9 cellular contexts compared by ENCODE assay signal in the genomic region with DNA sequence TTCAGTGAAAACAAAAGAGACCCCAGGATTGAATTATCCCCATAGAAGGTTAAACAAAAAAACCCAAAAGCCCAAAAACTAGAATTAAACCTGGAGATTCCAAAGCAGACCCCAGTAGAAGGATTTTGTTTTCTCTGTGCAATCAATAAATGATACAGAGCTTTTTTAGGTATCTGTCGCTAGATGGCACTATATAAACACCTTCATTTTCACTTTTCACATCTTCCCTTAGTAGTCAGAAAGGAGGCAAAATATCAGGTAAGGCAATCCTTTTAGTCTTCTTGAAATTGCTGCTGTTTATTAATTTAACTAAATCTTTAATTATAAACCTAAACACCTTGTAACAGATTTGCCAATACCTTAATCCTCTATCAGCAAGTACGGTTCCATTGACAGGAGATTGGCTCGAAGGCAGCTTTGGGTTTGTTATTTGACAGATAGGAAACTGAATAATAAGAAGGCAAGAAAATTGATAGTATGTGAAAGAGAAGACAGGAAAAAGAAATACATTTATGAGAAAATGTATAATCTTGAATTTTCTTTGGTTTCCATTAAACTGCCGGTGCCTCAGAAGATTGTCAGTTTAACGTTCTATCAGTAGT. TPM values are rescaled to one million over a fixed set of nuclear protein-coding genes. Genes with fewer than 3 reads are reported as not detected.
DNase-seq lines count a peak whose midpoint lies in the region; ATAC-seq, FAIRE-seq and TF ChIP-seq lines count a peak whose summit lies in the region.
"Had no signal": no experiment of that assay in that cellular context is flagged by ENCODE, and none has a peak within 500 bp of the region (broad histone marks: within the 10 kb centered on the region; RNA-seq: fewer than 3 reads in every experiment).

No MANE protein-coding gene starts in this region.

- FAIRE-seq in K562 (lab: Jason Lieb, UNC), result peak; percentile 81

- POLR2A ChIA-PET in K562 (lab: Yijun Ruan, JAX), result interaction anchor here (1.0 kb wide), 1 partner anchor 13 kb away, joined by 3 read pairs; no protein-coding TSS in a partner anchor

- H3K9me3 Mint-ChIP-seq in HFFc6, result no peaks in the 10 kb centered on the region
- H3K9me3 Mint-ChIP-seq: activated naive CD8-positive, alpha-beta T cell treated with anti-CD3 and anti-CD28 coated beads, Interleukin-2, amount 10 ng/mL, durations not matched to agents 7 days and 5 days had no signal

- H3K4me3 Mint-ChIP-seq in HFFc6, result no peak overlapping the region
- H3K4me3 Mint-ChIP-seq: activated naive CD8-positive, alpha-beta T cell treated with anti-CD3 and anti-CD28 coated beads, Interleukin-2, amount 10 ng/mL, durations not matched to agents 7 days and 5 days had no signal

- no peak for TF ChIP-seq EP300 in K562 (IDR thresholded peaks at IDR 0.05; ENCODE audit: low read length)

- no peaks in the 10 kb centered on the region for H3K27me3 ChIP-seq in cardiac muscle cell
- H3K27me3 ChIP-seq in K562 (ENCODE audit: control insufficient read depth in 2 of 2, insufficient read depth in 2 of 2, low read length in 2 of 2), result peaks cover 4 to 5% of the 10 kb centered on the region in 2 experiments; a peak in 3 of 5 replicates
- H3K27me3 ChIP-seq in left lung, result no peaks in the 10 kb centered on the region

- no peaks in the 10 kb centered on the region for H3K79me2 ChIP-seq in K562 (ENCODE audit: control insufficient read depth, insufficient read depth, low read length)

- no peaks in the 10 kb centered on the region for H3K36me3 Mint-ChIP-seq in HFFc6 (ENCODE audit: low read depth)
- H3K36me3 Mint-ChIP-seq: activated naive CD8-positive, alpha-beta T cell treated with anti-CD3 and anti-CD28 coated beads, Interleukin-2, amount 10 ng/mL, durations not matched to agents 7 days and 5 days had no signal

- H3K4me1 Mint-ChIP-seq in HFFc6 (ENCODE audit: low read depth), result peaks cover 7% of the 10 kb centered on the region
- H3K4me1 Mint-ChIP-seq: activated naive CD8-positive, alpha-beta T cell treated with anti-CD3 and anti-CD28 coated beads, Interleukin-2, amount 10 ng/mL, durations not matched to agents 7 days and 5 days had no signal

- 26% methylated on average over 5 of the region's 5 CpGs for WGBS in K562 (ENCODE audit: insufficient coverage, low coverage, missing lambda C conversion rate)

- no peak overlapping the region for H3K4me2 ChIP-seq in K562 (ENCODE audit: insufficient read depth, low read length)

- no peak overlapping the region for H3K9ac ChIP-seq in K562 (ENCODE audit: insufficient read depth in 1 of 2, low read depth in 2 of 2, low read length in 2 of 2)

- H3K9me1 ChIP-seq in K562 (ENCODE audit: control insufficient read depth, insufficient read depth, low read length), result no peaks in the 10 kb centered on the region

- H3K27me3 Mint-ChIP-seq in HFFc6 (ENCODE audit: insufficient read depth), result no peaks in the 10 kb centered on the region

- H3K9me3 ChIP-seq in cardiac muscle cell (ENCODE audit: low read depth) (no peaks in the 10 kb centered on the region), K562 (replicated peaks; ENCODE audit: control insufficient read depth, insufficient read depth, low read depth, low read length) (no peaks in the 10 kb centered on the region), left lung (no peaks in the 10 kb centered on the region)

- H3K4me3 ChIP-seq in cardiac muscle cell (no peak overlapping the region), K562 (no peak overlapping the region), left lung (no peak overlapping the region)

- peak; percentile 82 to 87 for TF ChIP-seq RAD21 in K562 (CRISPR knock-in tag; conservative IDR thresholded peaks at IDR 0.05 in 1 of 2, IDR thresholded peaks at IDR 0.05 in 1 of 2)

- no peak overlapping the region for H2AFZ ChIP-seq in K562 (ENCODE audit: low read depth, low read length)

- no peak for TF ChIP-seq POLR2A in K562 (conservative IDR thresholded peaks at IDR 0.05)

- H3K4me1 ChIP-seq in cardiac muscle cell (ENCODE audit: low read depth), result no peaks in the 10 kb centered on the region
- H3K4me1 ChIP-seq in K562 (replicated peaks in 1 of 2; ENCODE audit: control insufficient read depth in 2 of 2, insufficient read depth in 2 of 2, low read length in 2 of 2), result no peaks in the 10 kb centered on the region
- no peaks in the 10 kb centered on the region for H3K4me1 ChIP-seq in left lung

- H4K20me1 ChIP-seq in K562 (replicated peaks; ENCODE audit: control insufficient read depth, insufficient read depth, low read length), result no peaks in the 10 kb centered on the region

- ATAC-seq in left ventricle myocardium superior, result no peak
- ATAC-seq in K562, result peak; percentile 71
- peak; percentile 71 for ATAC-seq in left lung
- no peak for ATAC-seq in HG03039 (IDR thresholded peaks at IDR 0.05; ENCODE audit: unreplicated experiment)

- peak; percentile 43 to 60 for DNase-seq in cardiac muscle cell (ENCODE audit: low read depth in 1 of 2, low spot score in 1 of 2)
- no peak for DNase-seq in left ventricle myocardium superior
- DNase-seq in HFFc6, result peak; percentile 27
- DNase-seq in NCI-H2171 treated with DMSO at 0.1 percent for 48 hours (lab: John Stamatoyannopoulos, UW), result peak; percentile 68
- peak; percentile 38 to 44 (median 40) for DNase-seq in K562 (ENCODE audit: extremely low read depth in 1 of 4, low spot score in 3 of 4)
- no peak for DNase-seq in left lung
- DNase-seq in activated T-cell treated with anti-CD3 and anti-CD28 coated beads, Interleukin-2, amount 50 U/mL, for 1 hour, result no peak
- DNase-seq: activated naive CD8-positive, alpha-beta T cell treated with anti-CD3 and anti-CD28 coated beads, Interleukin-2, amount 10 ng/mL, durations not matched to agents 7 days and 5 days had no signal

- BruUV-seq in K562 (replicated peaks; lab: Mats Ljungman, UMichigan), result no TSS peak

- TF ChIP-seq CTCF in cardiac muscle cell (IDR thresholded peaks at IDR 0.05; ENCODE audit: low read depth, low read length) (peak; percentile 51), HFFc6 (IDR thresholded peaks at IDR 0.05) (peak; percentile 84), K562 (IDR thresholded peaks at IDR 0.05 in 2 of 3, conservative IDR thresholded peaks at IDR 0.05 in 1 of 3; ENCODE audit: insufficient read depth in 2 of 3, low read depth in 1 of 3, low read length in 3 of 3) (peak in 2 of 3 experiments; percentile 36 to 73; a peak in 4 of 6 replicates), left lung (IDR thresholded peaks at IDR 0.05) (peak; percentile 18 to 60)

- H3K27ac Mint-ChIP-seq in HFFc6, result no peak overlapping the region
- H3K27ac Mint-ChIP-seq: activated naive CD8-positive, alpha-beta T cell treated with anti-CD3 and anti-CD28 coated beads, Interleukin-2, amount 10 ng/mL, durations not matched to agents 7 days and 5 days had no signal

- H3K36me3 ChIP-seq in cardiac muscle cell (no peaks in the 10 kb centered on the region), K562 (ENCODE audit: control insufficient read depth, insufficient read depth, low read length) (no peaks in the 10 kb centered on the region), left lung (no peaks in the 10 kb centered on the region)

- in situ Hi-C loops in K562 (cut with MboI), result no loop called here

- H3K27ac ChIP-seq in cardiac muscle cell (no peak overlapping the region), K562 (ENCODE audit: extremely low read depth, low read depth, low read length) (no peak overlapping the region), left lung (no peak overlapping the region)

- intact Hi-C loops in left ventricle myocardium superior (cut with micrococcal nuclease), result loop anchor here (5.0 kb wide), 1 partner anchor 781 kb away; no protein-coding TSS in a partner anchor
- intact Hi-C loops in K562 (cut with micrococcal nuclease), result loop anchor here (1.0 to 10.0 kb wide), 5 partner anchors 316 to 1244 kb away; a partner anchor contains a TSS
- intact Hi-C loops in left lung (cut with DNase I), result no loop called here

- CTCF ChIA-PET in K562 (lab: Yijun Ruan, JAX; ENCODE audit: low intra/inter-chr PET ratio), result interaction anchor here (0.8 to 1.9 kb wide), 3 partner anchors 317 to 787 kb away, joined by 3 to 17 read pairs (median 7); no protein-coding TSS in a partner anchor

TF ChIP-seq in K562, 482 proteins besides CTCF, POLR2A, EP300 and RAD21 (continues in another document):
- TF ChIP-seq, protein P1, sequence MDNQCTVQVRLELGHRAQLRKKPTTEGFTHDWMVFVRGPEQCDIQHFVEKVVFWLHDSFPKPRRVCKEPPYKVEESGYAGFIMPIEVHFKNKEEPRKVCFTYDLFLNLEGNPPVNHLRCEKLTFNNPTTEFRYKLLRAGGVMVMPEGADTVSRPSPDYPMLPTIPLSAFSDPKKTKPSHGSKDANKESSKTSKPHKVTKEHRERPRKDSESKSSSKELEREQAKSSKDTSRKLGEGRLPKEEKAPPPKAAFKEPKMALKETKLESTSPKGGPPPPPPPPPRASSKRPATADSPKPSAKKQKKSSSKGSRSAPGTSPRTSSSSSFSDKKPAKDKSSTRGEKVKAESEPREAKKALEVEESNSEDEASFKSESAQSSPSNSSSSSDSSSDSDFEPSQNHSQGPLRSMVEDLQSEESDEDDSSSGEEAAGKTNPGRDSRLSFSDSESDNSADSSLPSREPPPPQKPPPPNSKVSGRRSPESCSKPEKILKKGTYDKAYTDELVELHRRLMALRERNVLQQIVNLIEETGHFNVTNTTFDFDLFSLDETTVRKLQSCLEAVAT (IDR thresholded peaks at IDR 0.05), result no peak
- TF ChIP-seq SMARCB1 (IDR thresholded peaks at IDR 0.05; ENCODE audit: insufficient read length, low read depth), result no peak

RNA-seq across cellular contexts. Expression of a gene that starts 23.3 kb away (rescaled TPM):
- total RNA-seq in cardiac muscle cell (19.6 and 20.2 TPM in 2 replicates), left ventricle myocardium superior (30.7 TPM), K562 (2014; rRNA removed) (15.8 and 17.3 TPM in 2 replicates), K562 (2014; rRNA removed; fragmentation: Illumina TruSeq; extraction: Trizol) (33.9 and 40.4 TPM in 2 replicates), K562 (2015; rRNA removed; fragmentation: Illumina TruSeq; extraction: Trizol) (31.6 and 36.4 TPM in 2 replicates), K562 (2021) (22.2 and 22.9 TPM in 2 replicates), left lung (10 to 100 TPM; 34.9 to 45.4 TPM)
- polyA plus RNA-seq in cardiac muscle cell (13.9 and 14.9 TPM in 2 replicates), K562 (2011; rRNA removed) (18.3 and 25.6 TPM in 2 replicates), K562 (2014; fragmentation: Illumina TruSeq; extraction: Trizol) (19.8 and 21.8 TPM in 2 replicates), K562 (2014; fragmentation: Nextera tagmentation; extraction: Ambion mirVana) (10 to 100 TPM; 13.2 to 16.9 TPM), K562 (2014; rRNA removed) (13.3 and 15.9 TPM in 2 replicates)
- total RNA-seq in HFFc6 (2021; fragmentation: NEBNext Ultra II Directional; extraction: Animal tissue kit (Norgen Biotek cat#: 25700)), result 10 to 100 TPM; 28.4 to 34.3 (median 32.1) TPM
- 28.6 and 102 TPM in 2 replicates for total RNA-seq in K562 (2011; cell fraction: chromatin; rRNA removed; ENCODE audit: low replicate concordance)
- 13.7 and 19.1 TPM in 2 replicates for total RNA-seq in K562 (2011; cell fraction: nucleolus; rRNA removed)
- total RNA-seq in K562 (2011; cell fraction: nucleoplasm; rRNA removed), result 31.2 and 36.9 TPM in 2 replicates
- 3.0 and 5.8 TPM in 2 replicates for polyA plus RNA-seq in K562 (2011; cell fraction: cytosol; rRNA removed)
- polyA plus RNA-seq in K562 (2011; cell fraction: nucleus; rRNA removed), result 13.8 and 17.4 TPM in 2 replicates
- polyA plus RNA-seq in K562 (2012), result 12.8 and 14.0 TPM in 2 replicates
- polyA minus RNA-seq in K562 (2011; rRNA and poly(A)+ RNA removed), result 67.7 and 72.7 TPM in 2 replicates
- 17.6 and 20.9 TPM in 2 replicates for polyA minus RNA-seq in K562 (2011; cell fraction: cytosol; rRNA and poly(A)+ RNA removed)
- 30.8 and 51.0 TPM in 2 replicates for polyA minus RNA-seq in K562 (2011; cell fraction: nucleus; rRNA and poly(A)+ RNA removed)

Comparison
In these comparisons a context has a peak if more than half of its experiments do, and no peak if none do; other contexts are left out.
1. DNase-seq: peak in cardiac muscle cell (2 of 2), HFFc6 (single experiment), NCI-H2171 treated with DMSO at 0.1 percent for 48 hours (single experiment) and K562 (4 of 4); none in left ventricle myocardium superior (single experiment), left lung (0 of 2) and activated T-cell treated with anti-CD3 and anti-CD28 coated beads, Interleukin-2, amount 50 U/mL, for 1 hour (single experiment).
2. ATAC-seq: peak in K562 (single experiment) and left lung (single experiment); none in left ventricle myocardium superior (single experiment) and HG03039 (single experiment).
3. intact Hi-C loops: an anchor here in left ventricle myocardium superior (5.0 kb wide) and K562 (1.0 to 10.0 kb wide); none called in left lung.
4. Peak in every context shown above with its lines, with median percentiles within 50 percentile points of each other: CTCF ChIP-seq.